ENCODE assay signal across 8 cellular contexts in the genomic region with DNA sequence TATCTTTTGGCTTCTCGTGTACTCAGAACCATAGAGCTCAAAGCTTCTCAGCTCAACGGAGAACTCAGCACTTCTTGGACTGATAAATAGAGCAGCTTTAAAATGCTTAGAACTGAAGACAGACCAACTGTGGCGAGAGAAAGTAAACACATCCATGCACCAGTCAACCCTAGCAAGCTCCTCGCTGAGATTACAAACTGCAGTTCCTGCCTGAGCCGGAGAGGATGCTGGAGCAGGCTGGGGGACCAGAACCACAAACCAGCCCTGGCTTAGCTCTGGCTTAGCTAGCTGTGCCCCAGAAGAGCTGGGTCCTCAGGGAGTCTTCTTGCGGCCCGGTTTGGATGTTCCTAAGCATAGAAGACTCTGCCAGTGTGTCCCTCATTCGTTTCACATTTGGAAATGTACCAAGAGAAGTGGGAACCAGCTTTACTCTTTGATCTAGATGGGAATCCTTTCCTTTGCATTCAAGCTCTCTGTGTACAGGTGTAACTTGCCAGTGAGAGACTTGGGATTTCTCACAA. TPM values are rescaled to one million over a fixed set of nuclear protein-coding genes. Genes with fewer than 3 reads are reported as not detected.
DNase-seq lines count a peak whose midpoint lies in the region; ATAC-seq and TF ChIP-seq lines count a peak whose summit lies in the region.

No MANE protein-coding gene starts in this region.

- TF ChIP-seq EP300 in gastroesophageal sphincter (IDR thresholded peaks at IDR 0.05), result no peak

- H3K27ac Mint-ChIP-seq in T-helper 2 cell treated with Interferon-gamma antibody and Interleukin-4, amounts not matched to agents 5 μg/mL and 100 μg/mL, for 36 hours, result no peak overlapping the region

- no peak for TF ChIP-seq POLR2A in gastroesophageal sphincter (IDR thresholded peaks at IDR 0.05)

- CTCF ChIA-PET in A673 (lab: Charles Lee), result interaction anchor here (1.1 kb wide), 1 partner anchor 69 kb away, joined by 3 read pairs; no protein-coding TSS in a partner anchor

- H3K27me3 Mint-ChIP-seq in T-helper 2 cell treated with Interferon-gamma antibody and Interleukin-4, amounts not matched to agents 5 μg/mL and 100 μg/mL, for 36 hours (ENCODE audit: low read depth), result peaks cover 81% of the 10 kb centered on the region

- H3K4me3 ChIP-seq in A673 (ENCODE audit: low read depth, low read length, poor library complexity, severe bottlenecking) (no peak overlapping the region), gastroesophageal sphincter (no peak overlapping the region)

- intact Hi-C loops in A673 (cut with micrococcal nuclease; ENCODE audit: unreplicated experiment), result no loop called here

- no peak overlapping the region for H3K27ac ChIP-seq in A673 (ENCODE audit: low read depth, low read length, poor library complexity, severe bottlenecking)
- no peak overlapping the region for H3K27ac ChIP-seq in gastroesophageal sphincter

- ATAC-seq in GM19351 (IDR thresholded peaks at IDR 0.05; ENCODE audit: unreplicated experiment) (peak; percentile 73), gastroesophageal sphincter (peak; percentile 41), HG02884 (IDR thresholded peaks at IDR 0.05; ENCODE audit: unreplicated experiment) (no peak)

- no peaks in the 10 kb centered on the region for H3K9me3 ChIP-seq in A673 (ENCODE audit: low read depth, low read length, poor library complexity, severe bottlenecking)
- no peaks in the 10 kb centered on the region for H3K9me3 ChIP-seq in gastroesophageal sphincter

- H3K36me3 ChIP-seq in A673 (ENCODE audit: insufficient read depth, low read length, poor library complexity, severe bottlenecking) (no peaks in the 10 kb centered on the region), gastroesophageal sphincter (peaks cover 0 to 8% of the 10 kb centered on the region in 2 donors)

- H3K9me3 Mint-ChIP-seq in T-helper 2 cell treated with Interferon-gamma antibody and Interleukin-4, amounts not matched to agents 5 μg/mL and 100 μg/mL, for 36 hours, result no peaks in the 10 kb centered on the region

- 18 to 29% methylated on average over 2 to 7 of the region's 8 CpGs for WGBS in gastroesophageal sphincter (ENCODE audit: low coverage in 1 of 2), 2 donors

- peaks cover 14% of the 10 kb centered on the region for H3K4me1 Mint-ChIP-seq in T-helper 2 cell treated with Interferon-gamma antibody and Interleukin-4, amounts not matched to agents 5 μg/mL and 100 μg/mL, for 36 hours (ENCODE audit: low read depth)

- no TSS peak for BruUV-seq in A673 (replicated peaks; lab: Mats Ljungman, UMichigan)

- no peaks in the 10 kb centered on the region for H3K36me3 Mint-ChIP-seq in T-helper 2 cell treated with Interferon-gamma antibody and Interleukin-4, amounts not matched to agents 5 μg/mL and 100 μg/mL, for 36 hours (ENCODE audit: low read depth)

- TF ChIP-seq CTCF in A673 (conservative IDR thresholded peaks at IDR 0.05; ENCODE audit: low read depth, low read length), result no peak
- peak in 1 of 4 experiments; percentile 22 for TF ChIP-seq CTCF in gastroesophageal sphincter (IDR thresholded peaks at IDR 0.05)

- DNase-seq in A673 (ENCODE audit: low spot score), result peak; percentile 21
- DNase-seq in T-helper 2 cell treated with Interferon-gamma antibody and Interleukin-4, amounts not matched to agents 5 μg/mL and 100 μg/mL, for 36 hours (ENCODE audit: low spot score), result peak; percentile 12
- no peak for DNase-seq in activated CD4-positive, CD25-positive, alpha-beta regulatory T cell (lab: John Stamatoyannopoulos, UW)
- no peak for DNase-seq in cerebellum (ENCODE audit: low spot score)
- no peak for DNase-seq in mesenteric fat pad (ENCODE audit: low spot score)

- H3K27me3 ChIP-seq in A673 (replicated peaks; ENCODE audit: insufficient read depth, low read depth, low read length, poor library complexity) (peaks cover 49% of the 10 kb centered on the region), gastroesophageal sphincter (peaks cover 74% of the 10 kb centered on the region)

- no peak overlapping the region for H3K4me3 Mint-ChIP-seq in T-helper 2 cell treated with Interferon-gamma antibody and Interleukin-4, amounts not matched to agents 5 μg/mL and 100 μg/mL, for 36 hours

- no peaks in the 10 kb centered on the region for H3K4me1 ChIP-seq in A673 (ENCODE audit: insufficient read depth, low read length, poor library complexity, severe bottlenecking)
- peaks cover 0 to 28% (median 4%) of the 10 kb centered on the region in 3 donors for H3K4me1 ChIP-seq in gastroesophageal sphincter

- POLR2A ChIA-PET in A673 (lab: Charles Lee; ENCODE audit: low non-redundant PET), result interaction anchor here (0.5 kb wide), 1 partner anchor 34 kb away, joined by 4 read pairs; no protein-coding TSS in a partner anchor

RNA-seq across cellular contexts. Expression of a gene that starts 5.6 kb away (rescaled TPM):
- total RNA-seq in A673 (2021) (3.1 and 3.2 TPM in 2 replicates), gastroesophageal sphincter (1 to 10 TPM in 2 of 4 donors, under 1 TPM in 1, not detected in 1; 0.62 to 2.5 (median 1.1) TPM), cerebellum (not detected), mesenteric fat pad (5.3 TPM)

Comparison
In these comparisons a context has a peak if more than half of its experiments do, and no peak if none do; other contexts are left out.
1. DNase-seq: peak in A673 (single experiment) and T-helper 2 cell treated with Interferon-gamma antibody and Interleukin-4, amounts not matched to agents 5 μg/mL and 100 μg/mL, for 36 hours (single experiment); none in activated CD4-positive, CD25-positive, alpha-beta regulatory T cell (0 of 4), cerebellum (single experiment) and mesenteric fat pad (single experiment).